8 cellular contexts compared by ENCODE assay signal in genomic region chr20:62616728-62617621, GRCh38. TPM values are rescaled to one million over a fixed set of nuclear protein-coding genes. Genes with fewer than 3 reads are reported as not detected.
DNase-seq lines count a peak whose midpoint lies in the region; ATAC-seq, FAIRE-seq and TF ChIP-seq lines count a peak whose summit lies in the region.

No MANE protein-coding gene starts in this region.

- peak; percentile 55 for ATAC-seq in GM19438 (IDR thresholded peaks at IDR 0.05; ENCODE audit: low read depth, unreplicated experiment)

- peaks cover 70% of the 10 kb centered on the region for H3K27me3 ChIP-seq in KMS-11 (ENCODE audit: insufficient read depth, low read depth)

- no peaks in the 10 kb centered on the region for H3K36me3 Mint-ChIP-seq in activated naive CD4-positive, alpha-beta T cell treated with anti-CD3 and anti-CD28 coated beads, Interleukin-2, amount 50 U/mL, for 24 hours
- no peaks in the 10 kb centered on the region for H3K36me3 Mint-ChIP-seq in progenitor cell of endocrine pancreas (ENCODE audit: insufficient read depth)

- TF ChIP-seq CTCF in KMS-11 (conservative IDR thresholded peaks at IDR 0.05; ENCODE audit: low read depth, low read length), result peak; percentile 88
- TF ChIP-seq CTCF in progenitor cell of endocrine pancreas (IDR thresholded peaks at IDR 0.05; ENCODE audit: unreplicated experiment), result peak; percentile 97

- no peaks in the 10 kb centered on the region for H3K36me3 ChIP-seq in KMS-11 (ENCODE audit: insufficient read depth)

- peak; percentile 75 for DNase-seq in CD1c-positive myeloid dendritic cell (ENCODE audit: extremely low spot score)
- DNase-seq in SK-N-DZ (ENCODE audit: low spot score), result peak; percentile 79
- peak; percentile 85 for DNase-seq in glomerular visceral epithelial cell (ENCODE audit: extremely low spot score)
- DNase-seq in progenitor cell of endocrine pancreas (ENCODE audit: low spot score, unreplicated experiment), result peak; percentile 74
- peak; percentile 91 for DNase-seq in urothelium cell line (ENCODE audit: low spot score)

- peaks cover 19% of the 10 kb centered on the region for H3K4me1 Mint-ChIP-seq in activated naive CD4-positive, alpha-beta T cell treated with anti-CD3 and anti-CD28 coated beads, Interleukin-2, amount 50 U/mL, for 24 hours
- no peaks in the 10 kb centered on the region for H3K4me1 Mint-ChIP-seq in progenitor cell of endocrine pancreas (ENCODE audit: low read depth)

- no peak overlapping the region for H3K9ac ChIP-seq in KMS-11

- H3K9me3 Mint-ChIP-seq in activated naive CD4-positive, alpha-beta T cell treated with anti-CD3 and anti-CD28 coated beads, Interleukin-2, amount 50 U/mL, for 24 hours, result no peaks in the 10 kb centered on the region
- H3K9me3 Mint-ChIP-seq in progenitor cell of endocrine pancreas (ENCODE audit: low read depth), result no peaks in the 10 kb centered on the region

- H3K27ac ChIP-seq in KMS-11, result no peak overlapping the region

- H3K4me1 ChIP-seq in KMS-11 (ENCODE audit: low read depth, poor library complexity, severe bottlenecking), result no peaks in the 10 kb centered on the region

- no peak overlapping the region for H3K4me2 ChIP-seq in KMS-11

- H3K27ac Mint-ChIP-seq in activated naive CD4-positive, alpha-beta T cell treated with anti-CD3 and anti-CD28 coated beads, Interleukin-2, amount 50 U/mL, for 24 hours, result peak overlapping the region; percentile 88
- H3K27ac Mint-ChIP-seq in progenitor cell of endocrine pancreas, result peak overlapping the region; percentile 79

- no peak overlapping the region for H3K4me3 ChIP-seq in KMS-11 (IDR thresholded peaks at IDR 0.05; ENCODE audit: insufficient read depth, low read depth, low read length)

- H3K27me3 Mint-ChIP-seq in activated naive CD4-positive, alpha-beta T cell treated with anti-CD3 and anti-CD28 coated beads, Interleukin-2, amount 50 U/mL, for 24 hours, result no peaks in the 10 kb centered on the region
- H3K27me3 Mint-ChIP-seq in progenitor cell of endocrine pancreas, result peaks cover 25% of the 10 kb centered on the region

- no peak for FAIRE-seq in urothelium cell line (lab: Jason Lieb, UNC)

- H2AFZ ChIP-seq in KMS-11 (ENCODE audit: low read depth), result no peak overlapping the region

- H4K20me1 ChIP-seq in KMS-11 (ENCODE audit: insufficient read depth), result no peaks in the 10 kb centered on the region

- H3K4me3 Mint-ChIP-seq in activated naive CD4-positive, alpha-beta T cell treated with anti-CD3 and anti-CD28 coated beads, Interleukin-2, amount 50 U/mL, for 24 hours, result no peak overlapping the region
- no peak overlapping the region for H3K4me3 Mint-ChIP-seq in progenitor cell of endocrine pancreas (ENCODE audit: low read depth)

- no peaks in the 10 kb centered on the region for H3K79me2 ChIP-seq in KMS-11 (ENCODE audit: insufficient read depth, low read depth)

RNA-seq across cellular contexts. Expression of gene SLCO4A1, which starts 25.3 kb away (rescaled TPM):
- 12.0 and 18.7 TPM in 2 replicates for polyA plus RNA-seq in SK-N-DZ (2014; cell fraction: cytosol; rRNA removed)
- 32.1 and 36.3 TPM in 2 replicates for polyA plus RNA-seq in SK-N-DZ (2014; cell fraction: nucleus; rRNA removed)
- total RNA-seq in progenitor cell of endocrine pancreas, result 2.6 and 3.6 TPM in 2 replicates
